12 cellular contexts compared by ENCODE assay signal in genomic region chr17:81556175-81556691, GRCh38. TPM values are rescaled to one million over a fixed set of nuclear protein-coding genes. Genes with fewer than 3 reads are reported as not detected.
DNase-seq lines count a peak whose midpoint lies in the region; ATAC-seq, FAIRE-seq and TF ChIP-seq lines count a peak whose summit lies in the region.
"Had no signal": no experiment of that assay in that cellular context is flagged by ENCODE, and none has a peak within 500 bp of the region (broad histone marks: within the 10 kb centered on the region; RNA-seq: fewer than 3 reads in every experiment).

No MANE protein-coding gene starts in this region.

- no peak overlapping the region for H2AK5ac ChIP-seq in H1 (ENCODE audit: low read depth, low read length)

- no peak overlapping the region for H3K9ac ChIP-seq in H1 (replicated peaks in 1 of 4; ENCODE audit: extremely low read depth in 1 of 4, low read depth in 3 of 4, low read length in 3 of 4)

- TF ChIP-seq RAD21 in H1 (IDR thresholded peaks at IDR 0.05 in 1 of 2, conservative IDR thresholded peaks at IDR 0.05 in 1 of 2; ENCODE audit: low read depth in 2 of 2, low read length in 2 of 2), result no peak

- H4K8ac ChIP-seq in H1 (ENCODE audit: extremely low read depth, insufficient read depth, low read length), result no peak overlapping the region

- H3K14ac ChIP-seq in H1 (ENCODE audit: insufficient read length), result no peak overlapping the region

- H2BK5ac ChIP-seq in H1 (ENCODE audit: low read depth, low read length), result no peak overlapping the region; the same call in 1 of the 2 replicates

- no peak overlapping the region for H2BK20ac ChIP-seq in H1 (ENCODE audit: low read length)

- 92% methylated on average over 9 of the region's 9 CpGs; no CpG with 5 or more reads in 1 of the 2 experiments for WGBS in H1 (ENCODE audit: extremely low coverage in 1 of 2, insufficient coverage in 1 of 2, insufficient read length in 1 of 2, insufficient replicate concordance in 2 of 2, low coverage in 1 of 2, low lambda C conversion rate in 2 of 2, missing lambda C conversion rate in 1 of 2), 2 experiments
- WGBS in psoas muscle, 3 donors, result 65 to 85% (median 73%) methylated on average over 9 of the region's 9 CpGs

- H3K4me3 ChIP-seq in H1 (ENCODE audit: extremely low read depth in 1 of 4, insufficient read depth in 2 of 4, low read depth in 3 of 4, low read length in 4 of 4), result no peak overlapping the region
- H3K4me3 ChIP-seq in psoas muscle, result no peak overlapping the region
- H3K4me3 ChIP-seq: tibial nerve had no signal

- H2AFZ ChIP-seq in H1 (ENCODE audit: low read length), result no peak overlapping the region

- no peak for TF ChIP-seq CTCF in H1 (IDR thresholded peaks at IDR 0.05; ENCODE audit: control extremely low read depth in 1 of 3, insufficient read depth in 1 of 3, low read depth in 1 of 3, low read length in 3 of 3)
- TF ChIP-seq CTCF in psoas muscle (IDR thresholded peaks at IDR 0.05), result no peak

- peaks cover 0 to 3% of the 10 kb centered on the region in 2 experiments; a peak in 1 of 4 replicates for H3K79me2 ChIP-seq in H1 (ENCODE audit: control insufficient read depth in 1 of 2, insufficient read depth in 2 of 2, low read length in 2 of 2)

- peak; percentile 79 for DNase-seq in ELR (ENCODE audit: low read depth)
- peak; percentile 57 for DNase-seq in NCI-H510A (lab: John Stamatoyannopoulos, UW)
- DNase-seq in H1 (ENCODE audit: low read depth in 1 of 2, low spot score in 2 of 2), result no peak
- no peak for DNase-seq in psoas muscle
- DNase-seq in cerebellum (ENCODE audit: low spot score), result no peak
- no peak for DNase-seq in UCSD-AML1 (lab: John Stamatoyannopoulos, UW; ENCODE audit: unreplicated experiment)
- no peak for DNase-seq in NCI-H1105 treated with DMSO at 0.1 percent for 48 hours (lab: John Stamatoyannopoulos, UW)
- no peak for DNase-seq in stimulated activated CD4-positive, alpha-beta T cell treated with anti-CD3 and anti-CD28 coated beads, Interleukin-12 subunit alpha, Interleukin-12 subunit beta, amount 100 ng/mL, for 4 hours
- DNase-seq: stimulated activated CD4-positive, alpha-beta T cell treated with anti-CD3 and anti-CD28 coated beads, Interleukin-4, amount 100 ng/mL, for 24 hours; T-cell had no signal

- H4K5ac ChIP-seq in H1 (ENCODE audit: insufficient read length, low read depth, low read length), result no peak overlapping the region

- H4K91ac ChIP-seq in H1 (replicated peaks; ENCODE audit: insufficient read length, low read length), result no peak overlapping the region

- no peak overlapping the region for H2BK15ac ChIP-seq in H1 (ENCODE audit: low read length)

- H3K4me2 ChIP-seq in H1 (ENCODE audit: insufficient read depth in 1 of 2, low read depth in 2 of 2, low read length in 2 of 2), result no peak overlapping the region

- H3K23me2 ChIP-seq in H1 (ENCODE audit: low read depth, low read length), result peaks cover 9% of the 10 kb centered on the region; the same call in 1 of the 2 replicates

- CTCF ChIA-PET in H1 (lab: Charles Lee; ENCODE audit: partially characterized antibody), result interaction anchor here (1.4 to 2.7 kb wide), 3 partner anchors 10 to 45 kb away, joined by 4 to 10 read pairs (median 8); no protein-coding TSS in a partner anchor

- intact Hi-C loops in psoas muscle (cut with DNase I), result loop anchor here in 1 of 2 donors (5.0 kb wide), 1 partner anchor 41 kb away; no protein-coding TSS in a partner anchor

- no peaks in the 10 kb centered on the region for H3K79me1 ChIP-seq in H1 (ENCODE audit: low read depth, low read length)

- no peak for TF ChIP-seq EP300 in H1 (IDR thresholded peaks at IDR 0.05; ENCODE audit: borderline replicate concordance in 1 of 2, low read depth in 2 of 2, low read length in 2 of 2)

- POLR2A ChIA-PET in H1 (lab: Charles Lee; ENCODE audit: partially characterized antibody), result interaction anchor here (0.7 to 2.0 kb wide), 6 partner anchors 9 to 42 kb away, joined by 3 to 5 read pairs (median 3); no protein-coding TSS in a partner anchor

- no peak overlapping the region for H3K56ac ChIP-seq in H1 (replicated peaks; ENCODE audit: insufficient read length, low read depth, low read length)

- no peak overlapping the region for H3K4ac ChIP-seq in H1 (replicated peaks; ENCODE audit: insufficient read length, low read depth, low read length)

- peaks cover 3 to 7% of the 10 kb centered on the region in 2 experiments for H4K20me1 ChIP-seq in H1 (replicated peaks in 1 of 2; ENCODE audit: control insufficient read depth in 1 of 2, insufficient read depth in 2 of 2, low read length in 2 of 2)

- TF ChIP-seq POLR2A in H1 (IDR thresholded peaks at IDR 0.05; ENCODE audit: control extremely low read depth in 1 of 2, low read depth in 2 of 2, low read length in 2 of 2), result no peak

- peak; percentile 42 to 69 (median 56) for ATAC-seq in psoas muscle
- ATAC-seq: T-cell had no signal

- H3K27ac ChIP-seq in H1 (ENCODE audit: low read depth, low read length) (no peak overlapping the region), psoas muscle (peak overlapping the region; percentile 65)
- H3K27ac ChIP-seq: neutrophil, tibial nerve had no signal

- H3K9me3 ChIP-seq in H1 (ENCODE audit: insufficient read depth in 2 of 2, low read depth in 1 of 2, low read length in 1 of 2) (no peaks in the 10 kb centered on the region), psoas muscle (no peaks in the 10 kb centered on the region)
- H3K9me3 ChIP-seq: neutrophil, tibial nerve had no signal

- H2BK120ac ChIP-seq in H1 (replicated peaks; ENCODE audit: low read depth, low read length), result no peak overlapping the region

- H2BK12ac ChIP-seq in H1 (ENCODE audit: low read depth, low read length), result no peak overlapping the region

- no peak overlapping the region for H3K18ac ChIP-seq in H1 (ENCODE audit: extremely low read depth, low read length)

- H3K23ac ChIP-seq in H1 (ENCODE audit: insufficient read length), result no peak overlapping the region

- FAIRE-seq in H1 (lab: Jason Lieb, UNC), result no peak

- peaks cover 3 to 21% (median 4%) of the 10 kb centered on the region in 4 experiments; a peak in 5 of 8 replicates for H3K36me3 ChIP-seq in H1 (ENCODE audit: control insufficient read depth in 2 of 4, insufficient read depth in 4 of 4, low read length in 3 of 4)
- peaks cover 5 to 51% of the 10 kb centered on the region in 2 donors for H3K36me3 ChIP-seq in psoas muscle (ENCODE audit: insufficient read depth in 1 of 2, low read depth in 1 of 2)

- H3K4me1 ChIP-seq in H1 (replicated peaks in 1 of 4; ENCODE audit: control insufficient read depth in 3 of 4, insufficient read depth in 4 of 4, low read length in 3 of 4), result peaks cover 3 to 13% (median 8%) of the 10 kb centered on the region in 4 experiments
- H3K4me1 ChIP-seq in psoas muscle, result peaks cover 35% of the 10 kb centered on the region

- no peaks in the 10 kb centered on the region for H3K27me3 ChIP-seq in H1 (replicated peaks in 1 of 4; ENCODE audit: control insufficient read depth in 3 of 4, extremely low read depth in 1 of 4, insufficient read depth in 3 of 4, low read length in 3 of 4)
- no peaks in the 10 kb centered on the region for H3K27me3 ChIP-seq in psoas muscle (ENCODE audit: insufficient read depth in 3 of 3, low read length in 2 of 3)
- H3K27me3 ChIP-seq: neutrophil, tibial nerve had no signal

TF ChIP-seq in H1, 55 proteins besides CTCF, POLR2A, EP300 and RAD21:
- TF ChIP-seq POLR2AphosphoS5 (IDR thresholded peaks at IDR 0.05; ENCODE audit: low read depth, low read length), result peak; percentile 39; the same call in 1 of the 2 replicates
- TF ChIP-seq SRF (IDR thresholded peaks at IDR 0.05; ENCODE audit: low read depth, low read length), result no peak
- TF ChIP-seq TAF1 (IDR thresholded peaks at IDR 0.05; ENCODE audit: low read depth, low read length), result no peak
TF ChIP-seq in H1: peak in this region for 1.

RNA-seq across cellular contexts. Expression of gene FAAP100, which starts 4.1 kb away (rescaled TPM):
- 37.9 and 41.8 TPM in 2 replicates for total RNA-seq in H1 (2021; fragmentation: NEBNext Ultra II Directional; extraction: Animal tissue kit (Norgen Biotek cat#: 25700))
- 23.2 and 33.1 TPM in 2 replicates for polyA plus RNA-seq in H1 (2011; rRNA removed)
- polyA plus RNA-seq in H1 (2011; cell fraction: cytosol; rRNA removed), result 28.9 TPM
- 69.4 TPM for polyA plus RNA-seq in H1 (2011; cell fraction: nucleus; rRNA removed)
- 17.1 to 31.4 TPM (median 28.6 TPM) in 4 replicates for polyA plus RNA-seq in H1 (2012, experiment 1 of 2)
- polyA plus RNA-seq in H1 (2012, experiment 2 of 2), result 25.6 TPM
- polyA plus RNA-seq in H1 (2013, experiment 1 of 2), result 16.0 TPM
- polyA plus RNA-seq in H1 (2013, experiment 2 of 2), result 16.3 TPM
- polyA minus RNA-seq in H1 (2011; rRNA and poly(A)+ RNA removed), result 13.3 and 19.4 TPM in 2 replicates
- polyA minus RNA-seq in H1 (2011; cell fraction: cytosol; rRNA and poly(A)+ RNA removed), result 18.1 TPM
- 33.6 TPM for polyA minus RNA-seq in H1 (2011; cell fraction: nucleus; rRNA and poly(A)+ RNA removed)
- 10 to 100 TPM; 11.8 to 13.1 (median 12.7) TPM for total RNA-seq in psoas muscle
- polyA plus RNA-seq in psoas muscle, result 10 to 100 TPM; 11.6 to 16.3 (median 12.6) TPM
- total RNA-seq in cerebellum, result 25.8 TPM

RNA-seq across cellular contexts. Expression of gene FSCN2, which starts 28.1 kb away (rescaled TPM):
- total RNA-seq in H1 (2021; fragmentation: NEBNext Ultra II Directional; extraction: Animal tissue kit (Norgen Biotek cat#: 25700)), result 0.30 TPM in 1 of 2 replicates, not detected in the other
- 0.18 and 0.44 TPM in 2 replicates for polyA plus RNA-seq in H1 (2011; rRNA removed)
- 0.14 TPM for polyA plus RNA-seq in H1 (2011; cell fraction: cytosol; rRNA removed)
- polyA plus RNA-seq in H1 (2011; cell fraction: nucleus; rRNA removed), result 0.88 TPM
- polyA plus RNA-seq in H1 (2012, experiment 1 of 2), result 0.12 to 0.43 TPM (median 0.30 TPM) in 4 replicates
- 0.28 TPM for polyA plus RNA-seq in H1 (2012, experiment 2 of 2)
- not detected for polyA plus RNA-seq in H1 (2013, experiment 1 of 2)
- polyA plus RNA-seq in H1 (2013, experiment 2 of 2), result 0.07 TPM
- polyA minus RNA-seq in H1 (2011; rRNA and poly(A)+ RNA removed), result 0.09 and 0.10 TPM in 2 replicates
- not detected for polyA minus RNA-seq in H1 (2011; cell fraction: cytosol; rRNA and poly(A)+ RNA removed)
- 0.90 TPM for polyA minus RNA-seq in H1 (2011; cell fraction: nucleus; rRNA and poly(A)+ RNA removed)
- under 1 TPM in 3 of 4 donors, not detected in 1; 0.13 to 0.71 (median 0.38) TPM for total RNA-seq in psoas muscle
- under 1 TPM; 0.08 to 0.09 (median 0.08) TPM for polyA plus RNA-seq in psoas muscle
- total RNA-seq in cerebellum, result 4.0 TPM

RNA-seq across cellular contexts. Expression of gene ACTG1, which starts 43.6 kb away (rescaled TPM):
- 3,535 and 3,691 TPM in 2 replicates for total RNA-seq in H1 (2021; fragmentation: NEBNext Ultra II Directional; extraction: Animal tissue kit (Norgen Biotek cat#: 25700))
- polyA plus RNA-seq in H1 (2011; rRNA removed), result 5,010 and 7,420 TPM in 2 replicates
- polyA plus RNA-seq in H1 (2011; cell fraction: cytosol; rRNA removed), result 3,868 TPM
- polyA plus RNA-seq in H1 (2011; cell fraction: nucleus; rRNA removed), result 4,694 TPM
- polyA plus RNA-seq in H1 (2012, experiment 1 of 2), result 3,170 to 3,474 TPM (median 3,377 TPM) in 4 replicates
- polyA plus RNA-seq in H1 (2012, experiment 2 of 2), result 3,649 TPM
- 4,243 TPM for polyA plus RNA-seq in H1 (2013, experiment 1 of 2)
- polyA plus RNA-seq in H1 (2013, experiment 2 of 2), result 4,284 TPM
- polyA minus RNA-seq in H1 (2011; rRNA and poly(A)+ RNA removed), result 1,111 and 1,306 TPM in 2 replicates
- polyA minus RNA-seq in H1 (2011; cell fraction: cytosol; rRNA and poly(A)+ RNA removed), result 1,521 TPM
- 1,666 TPM for polyA minus RNA-seq in H1 (2011; cell fraction: nucleus; rRNA and poly(A)+ RNA removed)
- 100 to 1,000 TPM; 341 to 567 (median 431) TPM for total RNA-seq in psoas muscle
- polyA plus RNA-seq in psoas muscle, result 100 to 1,000 TPM; 150 to 620 (median 219) TPM
- total RNA-seq in cerebellum, result 4,386 TPM

Comparison
In these comparisons a context has a peak if more than half of its experiments do, and no peak if none do; other contexts are left out.
1. DNase-seq: peak in ELR (single experiment) and NCI-H510A (single experiment); none in H1 (0 of 2), psoas muscle (0 of 2), cerebellum (single experiment), UCSD-AML1 (single experiment), NCI-H1105 treated with DMSO at 0.1 percent for 48 hours (single experiment) and stimulated activated CD4-positive, alpha-beta T cell treated with anti-CD3 and anti-CD28 coated beads, Interleukin-12 subunit alpha, Interleukin-12 subunit beta, amount 100 ng/mL, for 4 hours (single experiment).